19 cellular contexts compared by ENCODE assay signal in the genomic region with DNA sequence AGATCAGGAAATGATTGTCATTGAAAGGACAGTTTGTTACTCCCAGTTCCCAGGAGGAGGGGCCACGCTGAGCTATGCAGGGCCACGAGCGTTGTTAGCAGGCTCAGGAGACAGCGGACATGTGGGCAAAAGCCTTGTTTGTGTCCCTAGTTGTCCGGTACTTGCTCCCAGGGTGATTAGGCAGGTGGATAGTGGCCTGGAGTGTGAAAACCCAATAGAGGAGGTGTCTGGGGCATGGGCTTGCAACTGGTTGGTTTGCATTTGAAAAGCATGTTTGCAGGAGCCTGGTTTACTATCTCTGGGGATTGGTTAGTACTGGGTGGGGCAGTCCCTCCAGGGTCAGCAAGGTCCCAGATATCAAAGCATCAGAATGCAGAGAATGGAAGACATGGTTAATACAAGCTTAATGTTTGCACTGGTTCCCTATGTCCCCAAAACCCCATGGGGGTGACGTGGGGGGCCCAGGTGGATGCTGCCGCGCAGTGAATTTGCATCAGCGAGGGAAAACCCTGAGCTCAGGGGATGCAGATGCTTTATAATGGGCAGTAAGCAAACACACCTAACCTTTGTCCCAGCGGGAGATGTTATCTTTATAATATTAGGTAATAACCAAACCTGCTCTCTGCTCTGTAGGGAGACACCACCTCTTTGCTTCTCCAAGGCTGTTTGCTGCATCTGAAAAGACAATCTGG. TPM values are rescaled to one million over a fixed set of nuclear protein-coding genes. Genes with fewer than 3 reads are reported as not detected.
DNase-seq lines count a peak whose midpoint lies in the region; ATAC-seq and TF ChIP-seq lines count a peak whose summit lies in the region.
"Had no signal": no experiment of that assay in that cellular context is flagged by ENCODE, and none has a peak within 500 bp of the region (broad histone marks: within the 10 kb centered on the region; RNA-seq: fewer than 3 reads in every experiment).

No MANE protein-coding gene starts in this region.

- 95% methylated on average over 10 of the region's 10 CpGs for WGBS in mammary epithelial cell (ENCODE audit: low coverage, missing lambda C conversion rate)

- H3K9ac ChIP-seq in Karpas-422 (ENCODE audit: low read length) = peak overlapping the region; percentile 20; the same call in 1 of the 2 replicates
- no peak overlapping the region for H3K9ac ChIP-seq in mammary epithelial cell (ENCODE audit: insufficient read depth, low read length)

- TF ChIP-seq CTCF in C4-2B (conservative IDR thresholded peaks at IDR 0.05) (no peak), WTC11 (IDR thresholded peaks at IDR 0.05) (no peak), mesothelial cell of epicardium (IDR thresholded peaks at IDR 0.05; ENCODE audit: unreplicated experiment) (no peak), mammary epithelial cell (conservative IDR thresholded peaks at IDR 0.05 in 1 of 2, IDR thresholded peaks at IDR 0.05 in 1 of 2; ENCODE audit: extremely low read depth in 1 of 2, insufficient read depth in 1 of 2, low read depth in 1 of 2, low read length in 2 of 2) (no peak), osteocyte (IDR thresholded peaks at IDR 0.05) (no peak)

- H3K9me3 ChIP-seq in Karpas-422 (ENCODE audit: low read length) (no peaks in the 10 kb centered on the region), mammary epithelial cell (replicated peaks; ENCODE audit: insufficient read depth, low read length) (no peaks in the 10 kb centered on the region)
- H3K9me3 ChIP-seq: prostate gland had no signal

- H3K9me3 Mint-ChIP-seq in WTC11 (peaks cover 7% of the 10 kb centered on the region), mesothelial cell of epicardium (peaks cover 11% of the 10 kb centered on the region), osteocyte (ENCODE audit: unreplicated experiment) (no peaks in the 10 kb centered on the region)

- ATAC-seq in WTC11 = peak; percentile 78
- ATAC-seq: activated CD4-positive, CD25-positive, alpha-beta regulatory T cell treated with anti-CD3 and anti-CD28 coated beads, Interleukin-2, amount 50 U/mL, for 24 hours; left ventricle myocardium superior; stimulated activated naive CD8-positive, alpha-beta T cell treated with anti-CD3 and anti-CD28 coated beads, Interleukin-15, amount 100 ng/mL, for 72 hours had no signal

- H3K4me2 ChIP-seq in Karpas-422 (ENCODE audit: low read depth, low read length, poor library complexity, severe bottlenecking) (peak overlapping the region; percentile 58), mammary epithelial cell (ENCODE audit: insufficient read depth, low read depth, low read length) (no peak overlapping the region)

- DNase-seq in Karpas-422 = peak; percentile 61
- DNase-seq in WTC11 (ENCODE audit: low spot score) = no peak
- no peak for DNase-seq in mesothelial cell of epicardium (ENCODE audit: low spot score in 2 of 2, unreplicated experiment in 2 of 2)
- no peak for DNase-seq in mammary epithelial cell
- DNase-seq in DMS 273 treated with DMSO at 0.1 percent for 48 hours (lab: John Stamatoyannopoulos, UW) = no peak
- DNase-seq in osteocyte (ENCODE audit: extremely low spot score, unreplicated experiment) = no peak
- DNase-seq in T-helper 2 cell = no peak
- DNase-seq: activated effector memory CD4-positive, alpha-beta T cell treated with Interleukin-2 at 50 U/mL for 16 hours; caudate nucleus; effector CD8-positive, alpha-beta T cell; GOT3; left ventricle myocardium superior; naive B cell; NCI-H187 treated with DMSO at 0.1 percent for 48 hours; NCI-H510A; stimulated activated naive CD8-positive, alpha-beta T cell treated with anti-CD3 and anti-CD28 coated beads, Interleukin-15, amount 100 ng/mL, for 72 hours had no signal

- H3K79me2 ChIP-seq in Karpas-422 (ENCODE audit: low read length) (no peaks in the 10 kb centered on the region), mammary epithelial cell (ENCODE audit: insufficient read depth, low read length) (no peaks in the 10 kb centered on the region)

- H3K4me1 ChIP-seq in Karpas-422 (ENCODE audit: low read length) (peaks cover 32% of the 10 kb centered on the region), mammary epithelial cell (ENCODE audit: insufficient read depth, low read length) (peaks cover 13% of the 10 kb centered on the region)
- H3K4me1 ChIP-seq: prostate gland had no signal

- dilution Hi-C loops in mammary epithelial cell (cut with HindIII; ENCODE audit: low sequenced_read_pairs) = loop anchor here (5.0 kb wide), 2 partner anchors 61 to 126 kb away; no protein-coding TSS in a partner anchor

- H3K27me3 ChIP-seq in Karpas-422 (ENCODE audit: low read length) (no peaks in the 10 kb centered on the region), mammary epithelial cell (ENCODE audit: insufficient read depth, low read length) (no peaks in the 10 kb centered on the region)

- no peaks in the 10 kb centered on the region for H3K9me2 ChIP-seq in Karpas-422 (replicated peaks; ENCODE audit: insufficient read depth, low read length)

- H3K4me1 Mint-ChIP-seq in WTC11 = peaks cover 28% of the 10 kb centered on the region
- peaks cover 16% of the 10 kb centered on the region for H3K4me1 Mint-ChIP-seq in mesothelial cell of epicardium
- peaks cover 40% of the 10 kb centered on the region for H3K4me1 Mint-ChIP-seq in osteocyte (ENCODE audit: unreplicated experiment)

- H3K27ac ChIP-seq in C4-2B (peak overlapping the region; percentile 10; the same call in 1 of the 2 replicates), Karpas-422 (ENCODE audit: low read length) (no peak overlapping the region), mammary epithelial cell (ENCODE audit: insufficient read depth, low read depth, low read length) (no peak overlapping the region)
- H3K27ac ChIP-seq: prostate gland had no signal

- in situ Hi-C loops in mammary epithelial cell (cut with MboI; ENCODE audit: low sequenced_read_pairs in 2 of 2) = no loop called here

- intact Hi-C loops in mammary epithelial cell (cut with micrococcal nuclease) = no loop called here

- H3K27me3 Mint-ChIP-seq in WTC11 (ENCODE audit: low read depth) (peaks cover 24% of the 10 kb centered on the region), mesothelial cell of epicardium (ENCODE audit: low read depth) (no peaks in the 10 kb centered on the region), osteocyte (ENCODE audit: unreplicated experiment) (peaks cover 13% of the 10 kb centered on the region)

- H3K4me3 ChIP-seq in Karpas-422 (ENCODE audit: low read length) (peak overlapping the region; percentile 40; the same call in 1 of the 2 replicates), mammary epithelial cell (replicated peaks in 1 of 3; ENCODE audit: insufficient read depth in 1 of 3, low read depth in 2 of 3, low read length in 3 of 3) (no peak overlapping the region)
- H3K4me3 ChIP-seq: prostate gland had no signal

- H2AFZ ChIP-seq in Karpas-422 (ENCODE audit: low read length) (no peak overlapping the region), mammary epithelial cell (ENCODE audit: low read depth, low read length) (no peak overlapping the region)

- no TSS peak for BruUV-seq in mammary epithelial cell (replicated peaks; lab: Mats Ljungman, UMichigan)

- H3K4me3 Mint-ChIP-seq in WTC11 = no peak overlapping the region
- no peak overlapping the region for H3K4me3 Mint-ChIP-seq in mesothelial cell of epicardium
- no peak overlapping the region for H3K4me3 Mint-ChIP-seq in osteocyte (ENCODE audit: unreplicated experiment)
- H3K4me3 Mint-ChIP-seq: naive B cell; stimulated activated naive CD8-positive, alpha-beta T cell treated with anti-CD3 and anti-CD28 coated beads, Interleukin-15, amount 100 ng/mL, for 72 hours had no signal

- H3K36me3 Mint-ChIP-seq in WTC11 = no peaks in the 10 kb centered on the region
- H3K36me3 Mint-ChIP-seq in mesothelial cell of epicardium = no peaks in the 10 kb centered on the region
- H3K36me3 Mint-ChIP-seq in osteocyte (ENCODE audit: unreplicated experiment) = no peaks in the 10 kb centered on the region
- H3K36me3 Mint-ChIP-seq: naive B cell had no signal

- no peak overlapping the region for H3K27ac Mint-ChIP-seq in WTC11
- H3K27ac Mint-ChIP-seq in mesothelial cell of epicardium = peak overlapping the region; percentile 37
- H3K27ac Mint-ChIP-seq in osteocyte (ENCODE audit: unreplicated experiment) = no peak overlapping the region
- H3K27ac Mint-ChIP-seq: naive B cell had no signal

- POLR2A ChIA-PET in WTC11 (lab: Charles Lee) = no interaction called here

- H3K36me3 ChIP-seq in Karpas-422 (ENCODE audit: insufficient read depth, low read length) = no peaks in the 10 kb centered on the region
- H3K36me3 ChIP-seq in mammary epithelial cell (ENCODE audit: insufficient read depth, low read length) = no peaks in the 10 kb centered on the region
- H3K36me3 ChIP-seq: prostate gland had no signal

- H4K20me1 ChIP-seq in Karpas-422 (ENCODE audit: insufficient read depth, low read depth, low read length) (no peaks in the 10 kb centered on the region), mammary epithelial cell (ENCODE audit: insufficient read depth, low read length) (no peaks in the 10 kb centered on the region)

- CTCF ChIA-PET in WTC11 (lab: Charles Lee) (interaction anchor here (1.2 to 1.9 kb wide), 2 partner anchors 17 to 156 kb away, joined by 3 to 10 read pairs; no protein-coding TSS in a partner anchor), mammary epithelial cell (lab: Charles Lee; ENCODE audit: low non-redundant PET) (no interaction called here)

TF ChIP-seq in WTC11, 78 proteins besides CTCF, POLR2A, EP300 and RAD21:
- no peak for TF ChIP-seq FOXP1 (CRISPR knock-in tag; IDR thresholded peaks at IDR 0.05; ENCODE audit: borderline replicate concordance)
- no peak for TF ChIP-seq ZNF396 (CRISPR knock-in tag; IDR thresholded peaks at IDR 0.05; ENCODE audit: borderline replicate concordance)
- TF ChIP-seq IRF1 (CRISPR knock-in tag; IDR thresholded peaks at IDR 0.05) = no peak
- TF ChIP-seq SP1 (CRISPR knock-in tag; conservative IDR thresholded peaks at IDR 0.05) = peak; percentile 42; the same call in 1 of the 2 replicates
- 0 out of 2 replicates have a peak, but pooled peaks have one; percentile 49 for TF ChIP-seq FOXK1 (CRISPR knock-in tag; IDR thresholded peaks at IDR 0.05)
- TF ChIP-seq GTF2I (CRISPR knock-in tag; conservative IDR thresholded peaks at IDR 0.05) = no peak

RNA-seq across cellular contexts. Expression of gene ROPN1L, which starts 39.7 kb away (rescaled TPM):
- 1.2 TPM in 1 of 2 replicates, not detected in the other for total RNA-seq in Karpas-422 (2014; rRNA removed; shearing (Covaris generic); ENCODE audit: low replicate concordance)
- total RNA-seq in WTC11 (2021) = 0.27 TPM in 1 of 3 replicates, not detected in the others
- total RNA-seq in mesothelial cell of epicardium = 0.23 to 0.45 TPM in 2 of 3 replicates, not detected in the other
- total RNA-seq in mammary epithelial cell = under 1 TPM; 0.17 to 0.24 TPM
- 0.18 TPM for polyA plus RNA-seq in mammary epithelial cell
- not detected for polyA minus RNA-seq in mammary epithelial cell
- total RNA-seq in osteocyte = not detected in 2 replicates
